8 cellular contexts compared by ENCODE assay signal in the genomic region with DNA sequence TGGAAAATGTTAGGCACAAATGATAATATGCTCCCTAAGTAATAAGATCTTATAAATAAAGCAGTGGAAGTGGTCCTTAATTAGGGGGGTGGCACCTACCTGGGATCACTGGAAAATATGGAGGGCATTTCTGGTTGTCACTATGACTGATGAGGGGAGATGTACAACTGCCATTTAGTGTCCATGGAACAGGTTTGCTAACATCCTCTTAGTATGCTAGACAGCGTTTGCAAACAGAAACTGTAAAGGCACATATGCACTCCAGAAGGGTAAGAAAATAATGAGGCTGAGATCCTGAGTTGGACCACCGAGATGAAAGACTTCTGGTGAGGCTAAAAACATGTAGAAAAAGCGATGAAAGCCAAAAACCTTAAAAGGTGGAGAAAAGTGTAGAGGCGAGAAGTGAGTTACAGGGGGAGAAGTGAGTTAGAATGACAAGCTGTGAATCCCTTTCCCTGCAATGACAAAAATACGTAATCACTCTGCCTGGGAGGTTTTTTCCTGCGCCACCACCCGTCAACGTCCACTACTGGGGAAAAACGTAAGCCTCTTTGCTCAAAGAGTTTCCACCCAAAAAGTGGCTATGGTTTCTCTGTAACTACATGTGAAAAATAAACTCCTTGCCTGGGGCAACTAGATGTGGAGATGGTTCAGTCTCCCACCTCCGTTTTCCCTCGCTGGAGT. TPM values are rescaled to one million over a fixed set of nuclear protein-coding genes. Genes with fewer than 3 reads are reported as not detected.
DNase-seq lines count a peak whose midpoint lies in the region; ATAC-seq and TF ChIP-seq lines count a peak whose summit lies in the region.

No MANE protein-coding gene starts in this region.

- peak overlapping the region; percentile 9 for H3K4ac ChIP-seq in trophoblast cell (ENCODE audit: low read depth, low read length)

- no peak for TF ChIP-seq CTCF in WTC11 (IDR thresholded peaks at IDR 0.05)
- TF ChIP-seq CTCF in foreskin keratinocyte (conservative IDR thresholded peaks at IDR 0.05), result no peak

- DNase-seq in activated T-cell treated with anti-CD3 and anti-CD28 coated beads, Interleukin-2, amount 50 U/mL, for 4 hours, result no peak
- no peak for DNase-seq in activated T-cell treated with anti-CD3 and anti-CD28 coated beads, Interleukin-2, amount 50 U/mL, for 48 hours
- no peak for DNase-seq in WTC11 (ENCODE audit: low spot score)
- no peak for DNase-seq in foreskin keratinocyte
- no peak for DNase-seq in trophoblast cell
- no peak for DNase-seq in HCEC 1CT

- peak overlapping the region; percentile 41 for H2AK5ac ChIP-seq in trophoblast cell (ENCODE audit: low read length)

- peaks cover 14% of the 10 kb centered on the region for H3K79me1 ChIP-seq in trophoblast cell (ENCODE audit: low read length)

- no peak overlapping the region for H2BK12ac ChIP-seq in trophoblast cell (ENCODE audit: low read length)

- peak overlapping the region; percentile 91 for H3K4me3 ChIP-seq in trophoblast cell (ENCODE audit: low read depth, low read length)

- no peaks in the 10 kb centered on the region for H3K9me3 Mint-ChIP-seq in activated T-cell treated with anti-CD3 and anti-CD28 coated beads, Interleukin-2, amount 50 U/mL, for 4 hours
- no peaks in the 10 kb centered on the region for H3K9me3 Mint-ChIP-seq in WTC11

- H2BK120ac ChIP-seq in trophoblast cell (ENCODE audit: insufficient read depth, low read length, poor library complexity), result no peak overlapping the region

- no CpG with 5 or more reads among the region's 11 CpGs for WGBS in trophoblast cell (ENCODE audit: extremely low coverage, insufficient coverage, insufficient read length)

- peak overlapping the region; percentile 98 for H3K27ac Mint-ChIP-seq in WTC11

- H4K8ac ChIP-seq in trophoblast cell (ENCODE audit: low read depth, low read length), result peak overlapping the region; percentile 90

- peak overlapping the region; percentile 89 for H2BK5ac ChIP-seq in trophoblast cell (ENCODE audit: low read depth, low read length, poor library complexity)

- H3K4me2 ChIP-seq in trophoblast cell (ENCODE audit: low read length), result peak overlapping the region; percentile 95

- peak overlapping the region; percentile 81 for H2AFZ ChIP-seq in trophoblast cell (ENCODE audit: insufficient read depth, low read length, poor library complexity)

- peak; percentile 2 for ATAC-seq in activated T-cell treated with anti-CD3 and anti-CD28 coated beads, Interleukin-2, amount 50 U/mL, for 4 hours
- ATAC-seq in HG03378 (IDR thresholded peaks at IDR 0.05; ENCODE audit: unreplicated experiment), result peak; percentile 11
- ATAC-seq in WTC11, result no peak
- peak; percentile 11 for ATAC-seq in foreskin keratinocyte
- no peak for ATAC-seq in activated CD4-positive, CD25-positive, alpha-beta regulatory T cell treated with anti-CD3 and anti-CD28 coated beads, Interleukin-2, amount 50 U/mL, for 24 hours

- peak overlapping the region; percentile 89 for H4K91ac ChIP-seq in trophoblast cell (ENCODE audit: low read depth, low read length)

- no peaks in the 10 kb centered on the region for H3K27me3 ChIP-seq in foreskin keratinocyte
- no peaks in the 10 kb centered on the region for H3K27me3 ChIP-seq in trophoblast cell (ENCODE audit: insufficient read depth, low read length)

- peaks cover 38% of the 10 kb centered on the region for H3K4me1 Mint-ChIP-seq in activated T-cell treated with anti-CD3 and anti-CD28 coated beads, Interleukin-2, amount 50 U/mL, for 4 hours (ENCODE audit: low read depth)
- H3K4me1 Mint-ChIP-seq in WTC11, result peaks cover 29% of the 10 kb centered on the region

- H3K27me3 Mint-ChIP-seq in activated T-cell treated with anti-CD3 and anti-CD28 coated beads, Interleukin-2, amount 50 U/mL, for 4 hours (ENCODE audit: low read depth), result no peaks in the 10 kb centered on the region
- no peaks in the 10 kb centered on the region for H3K27me3 Mint-ChIP-seq in WTC11 (ENCODE audit: low read depth)

- H3K27ac ChIP-seq in foreskin keratinocyte (peak overlapping the region; percentile 83), trophoblast cell (ENCODE audit: low read depth, low read length) (peak overlapping the region; percentile 94)

- H4K12ac ChIP-seq in trophoblast cell (ENCODE audit: low read depth, low read length), result peak overlapping the region; percentile 23

- H3K36me3 ChIP-seq in trophoblast cell (ENCODE audit: control insufficient read depth in 1 of 2, insufficient read depth in 2 of 2, low read length in 2 of 2), result peaks cover 0 to 2% of the 10 kb centered on the region in 2 experiments

- POLR2A ChIA-PET in WTC11 (lab: Charles Lee), result interaction anchor here (0.7 to 1.6 kb wide), 2 partner anchors 48 to 203 kb away, joined by 3 to 13 read pairs; a partner anchor contains a TSS

- H3K79me2 ChIP-seq in trophoblast cell (ENCODE audit: control insufficient read depth, insufficient read depth, low read length, poor library complexity), result peaks cover 10% of the 10 kb centered on the region

- H3K4me3 Mint-ChIP-seq in activated T-cell treated with anti-CD3 and anti-CD28 coated beads, Interleukin-2, amount 50 U/mL, for 4 hours, result peak overlapping the region; percentile 96
- peak overlapping the region; percentile 90 for H3K4me3 Mint-ChIP-seq in WTC11

- H3K9me3 ChIP-seq in trophoblast cell (ENCODE audit: insufficient read depth, low read depth, low read length), result no peaks in the 10 kb centered on the region

- peak overlapping the region; percentile 68 for H3K14ac ChIP-seq in trophoblast cell (ENCODE audit: low read length)

- H3K18ac ChIP-seq in trophoblast cell (ENCODE audit: low read length), result peak overlapping the region; percentile 92

- CTCF ChIA-PET in WTC11 (lab: Charles Lee), result interaction anchor here (0.8 to 2.6 kb wide), 6 partner anchors 18 to 216 kb away, joined by 3 to 26 read pairs (median 5); a partner anchor contains a TSS

- peaks cover 7% of the 10 kb centered on the region for H3K36me3 Mint-ChIP-seq in activated T-cell treated with anti-CD3 and anti-CD28 coated beads, Interleukin-2, amount 50 U/mL, for 4 hours (ENCODE audit: insufficient read depth)
- H3K36me3 Mint-ChIP-seq in WTC11, result peaks cover 6% of the 10 kb centered on the region; the same call in 1 of the 2 replicates

- peak overlapping the region; percentile 96 for H3K9ac ChIP-seq in trophoblast cell (ENCODE audit: low read length)

- no peak overlapping the region for H3K23ac ChIP-seq in trophoblast cell (ENCODE audit: low read length)

- H3K4me1 ChIP-seq in foreskin keratinocyte (peaks cover 22% of the 10 kb centered on the region), trophoblast cell (ENCODE audit: control insufficient read depth in 1 of 2, insufficient read depth in 2 of 2, low read length in 2 of 2) (no peaks in the 10 kb centered on the region)

TF ChIP-seq in WTC11, 78 proteins besides CTCF, POLR2A, EP300 and RAD21 (continues in another document):
- TF ChIP-seq, protein P1, sequence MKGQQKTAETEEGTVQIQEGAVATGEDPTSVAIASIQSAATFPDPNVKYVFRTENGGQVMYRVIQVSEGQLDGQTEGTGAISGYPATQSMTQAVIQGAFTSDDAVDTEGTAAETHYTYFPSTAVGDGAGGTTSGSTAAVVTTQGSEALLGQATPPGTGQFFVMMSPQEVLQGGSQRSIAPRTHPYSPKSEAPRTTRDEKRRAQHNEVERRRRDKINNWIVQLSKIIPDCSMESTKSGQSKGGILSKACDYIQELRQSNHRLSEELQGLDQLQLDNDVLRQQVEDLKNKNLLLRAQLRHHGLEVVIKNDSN (CRISPR knock-in tag; IDR thresholded peaks at IDR 0.05), result no peak
- TF ChIP-seq SMAD4 (CRISPR knock-in tag; IDR thresholded peaks at IDR 0.05), result no peak
- TF ChIP-seq NR2C2 (CRISPR knock-in tag; IDR thresholded peaks at IDR 0.05), result no peak
- TF ChIP-seq, protein P2, sequence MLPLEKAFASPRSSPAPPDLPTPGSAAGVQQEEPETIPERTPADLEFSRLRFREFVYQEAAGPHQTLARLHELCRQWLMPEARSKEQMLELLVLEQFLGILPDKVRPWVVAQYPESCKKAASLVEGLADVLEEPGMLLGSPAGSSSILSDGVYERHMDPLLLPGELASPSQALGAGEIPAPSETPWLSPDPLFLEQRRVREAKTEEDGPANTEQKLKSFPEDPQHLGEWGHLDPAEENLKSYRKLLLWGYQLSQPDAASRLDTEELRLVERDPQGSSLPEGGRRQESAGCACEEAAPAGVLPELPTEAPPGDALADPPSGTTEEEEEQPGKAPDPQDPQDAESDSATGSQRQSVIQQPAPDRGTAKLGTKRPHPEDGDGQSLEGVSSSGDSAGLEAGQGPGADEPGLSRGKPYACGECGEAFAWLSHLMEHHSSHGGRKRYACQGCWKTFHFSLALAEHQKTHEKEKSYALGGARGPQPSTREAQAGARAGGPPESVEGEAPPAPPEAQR (CRISPR knock-in tag; IDR thresholded peaks at IDR 0.05), result no peak
- TF ChIP-seq CREB1 (CRISPR knock-in tag; IDR thresholded peaks at IDR 0.05), result no peak
- TF ChIP-seq, protein P3, sequence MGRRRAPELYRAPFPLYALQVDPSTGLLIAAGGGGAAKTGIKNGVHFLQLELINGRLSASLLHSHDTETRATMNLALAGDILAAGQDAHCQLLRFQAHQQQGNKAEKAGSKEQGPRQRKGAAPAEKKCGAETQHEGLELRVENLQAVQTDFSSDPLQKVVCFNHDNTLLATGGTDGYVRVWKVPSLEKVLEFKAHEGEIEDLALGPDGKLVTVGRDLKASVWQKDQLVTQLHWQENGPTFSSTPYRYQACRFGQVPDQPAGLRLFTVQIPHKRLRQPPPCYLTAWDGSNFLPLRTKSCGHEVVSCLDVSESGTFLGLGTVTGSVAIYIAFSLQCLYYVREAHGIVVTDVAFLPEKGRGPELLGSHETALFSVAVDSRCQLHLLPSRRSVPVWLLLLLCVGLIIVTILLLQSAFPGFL (CRISPR knock-in tag; IDR thresholded peaks at IDR 0.05; ENCODE audit: borderline replicate concordance), result no peak
- no peak for TF ChIP-seq PRRX2 (CRISPR knock-in tag; IDR thresholded peaks at IDR 0.05)
- TF ChIP-seq TEAD1 (CRISPR knock-in tag; IDR thresholded peaks at IDR 0.05), result no peak
- no peak for TF ChIP-seq ZNF317 (CRISPR knock-in tag; IDR thresholded peaks at IDR 0.05; ENCODE audit: borderline replicate concordance, low read depth)

RNA-seq across cellular contexts. Expression of a gene that starts 0.8 kb away (rescaled TPM):
- 10 to 100 TPM; 30.4 to 30.7 (median 30.4) TPM for total RNA-seq in activated T-cell treated with anti-CD3 and anti-CD28 coated beads, Interleukin-2, amount 50 U/mL, for 4 hours
- total RNA-seq in WTC11 (2021) (30.7 to 37.8 TPM (median 34.1 TPM) in 3 replicates), foreskin keratinocyte (27.0 and 30.3 TPM in 2 replicates)
- polyA plus RNA-seq in foreskin keratinocyte, result 7.6 and 8.5 TPM in 2 replicates
- polyA plus RNA-seq in trophoblast cell (2013), result 21.6 and 22.0 TPM in 2 replicates

RNA-seq across cellular contexts. Expression of a gene that starts 0.8 kb away (rescaled TPM):
- 10 to 100 TPM; 28.0 to 40.8 (median 38.3) TPM for total RNA-seq in activated T-cell treated with anti-CD3 and anti-CD28 coated beads, Interleukin-2, amount 50 U/mL, for 4 hours
- total RNA-seq in WTC11 (2021) (38.5 to 43.4 TPM (median 41.9 TPM) in 3 replicates), foreskin keratinocyte (34.7 and 35.5 TPM in 2 replicates)
- polyA plus RNA-seq in foreskin keratinocyte, result 6.1 and 6.4 TPM in 2 replicates
- polyA plus RNA-seq in trophoblast cell (2013), result 32.3 and 33.5 TPM in 2 replicates

Comparison
In these comparisons a context has a peak if more than half of its experiments do, and no peak if none do; other contexts are left out.
1. ATAC-seq: peak in activated T-cell treated with anti-CD3 and anti-CD28 coated beads, Interleukin-2, amount 50 U/mL, for 4 hours (2 of 2), HG03378 (single experiment) and foreskin keratinocyte (single experiment); none in WTC11 (single experiment) and activated CD4-positive, CD25-positive, alpha-beta regulatory T cell treated with anti-CD3 and anti-CD28 coated beads, Interleukin-2, amount 50 U/mL, for 24 hours (0 of 2).